Comparison of ENCODE assay signal across 8 cellular contexts in the genomic region with DNA sequence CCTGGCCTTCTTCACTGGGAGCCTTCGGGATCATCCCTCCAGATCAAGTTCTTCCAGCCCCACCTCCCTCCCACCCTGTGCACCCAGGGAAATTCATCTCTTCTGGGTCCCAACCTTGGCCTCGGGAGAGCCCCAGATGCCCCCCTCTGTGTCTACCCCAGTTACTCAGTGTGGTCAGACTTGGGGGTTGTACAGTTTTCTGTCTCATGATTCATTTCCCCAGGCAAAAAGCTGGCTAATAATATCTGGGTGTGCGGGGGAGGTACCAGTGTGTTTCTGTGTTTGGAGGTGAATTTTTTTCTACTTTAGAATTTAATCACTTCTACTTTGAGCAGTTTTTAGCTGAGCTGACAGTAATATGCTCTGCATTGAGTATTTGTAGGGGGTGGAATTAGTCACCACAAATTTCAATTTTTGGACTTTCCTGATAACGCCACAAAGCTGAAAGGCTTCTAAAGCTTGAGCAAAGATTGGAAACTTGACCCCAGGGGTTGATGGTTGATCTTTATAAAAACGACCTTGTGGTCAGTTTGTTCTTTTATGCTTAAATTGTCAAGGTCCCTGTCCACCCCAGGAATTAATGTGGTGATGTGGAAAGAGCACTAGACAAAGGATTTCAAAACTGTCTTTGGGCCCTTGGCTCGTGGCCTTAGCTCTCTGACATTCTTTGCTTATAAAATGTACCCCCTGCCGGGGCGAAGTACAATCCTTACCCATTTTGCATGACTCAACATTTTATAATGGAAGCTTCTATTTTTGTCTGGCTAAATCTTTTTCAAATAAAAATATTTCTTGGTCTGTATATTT.
DNase-seq lines count a peak whose midpoint lies in the region; ATAC-seq and TF ChIP-seq lines count a peak whose summit lies in the region.

No MANE protein-coding gene starts in this region.

- H2AFZ ChIP-seq in hepatocyte, result no peak overlapping the region

- TF ChIP-seq EP300 in Ishikawa (IDR thresholded peaks at IDR 0.05; ENCODE audit: borderline replicate concordance), result no peak

- intact Hi-C loops in cardiac septum (cut with DNase I), result no loop called here
- intact Hi-C loops in lower leg skin (cut with DNase I; ENCODE audit: low total_unique reads), result loop anchor here (10.0 kb wide), 1 partner anchor 402 kb away; no protein-coding TSS in a partner anchor

- H3K36me3 ChIP-seq in hepatocyte (replicated peaks; ENCODE audit: insufficient read depth, low read depth), result no peaks in the 10 kb centered on the region

- peaks cover 61% of the 10 kb centered on the region for H3K4me1 Mint-ChIP-seq in stimulated activated memory B cell treated with anti-CD40 and anti-IgM and Interleukin-4, amounts not matched to agents 10 μg/mL and 1 μg/mL and 100 μg/mL, for 72 hours

- H3K4me3 ChIP-seq in hepatocyte (no peak overlapping the region), lower leg skin (ENCODE audit: low read depth, poor library complexity, severe bottlenecking) (no peak overlapping the region)

- H3K27me3 ChIP-seq in hepatocyte, result no peaks in the 10 kb centered on the region

- H3K36me3 Mint-ChIP-seq in stimulated activated memory B cell treated with anti-CD40 and anti-IgM and Interleukin-4, amounts not matched to agents 10 μg/mL and 1 μg/mL and 100 μg/mL, for 72 hours, result peaks cover 28% of the 10 kb centered on the region

- no peak for TF ChIP-seq POLR2A in lower leg skin (IDR thresholded peaks at IDR 0.05)

- no peaks in the 10 kb centered on the region for H3K27me3 Mint-ChIP-seq in stimulated activated memory B cell treated with anti-CD40 and anti-IgM and Interleukin-4, amounts not matched to agents 10 μg/mL and 1 μg/mL and 100 μg/mL, for 72 hours

- no peaks in the 10 kb centered on the region for H3K9me2 ChIP-seq in hepatocyte (replicated peaks; ENCODE audit: insufficient read depth)

- H4K20me1 ChIP-seq in hepatocyte (ENCODE audit: insufficient read depth, poor library complexity, severe bottlenecking), result no peaks in the 10 kb centered on the region

- H3K4me3 Mint-ChIP-seq in stimulated activated memory B cell treated with anti-CD40 and anti-IgM and Interleukin-4, amounts not matched to agents 10 μg/mL and 1 μg/mL and 100 μg/mL, for 72 hours, result peak overlapping the region; percentile 92

- peak overlapping the region; percentile 95 for H3K27ac Mint-ChIP-seq in stimulated activated memory B cell treated with anti-CD40 and anti-IgM and Interleukin-4, amounts not matched to agents 10 μg/mL and 1 μg/mL and 100 μg/mL, for 72 hours

- H3K4me1 ChIP-seq in hepatocyte (ENCODE audit: insufficient read depth), result peaks cover 39% of the 10 kb centered on the region

- no peak for TF ChIP-seq CTCF in GM10266 (IDR thresholded peaks at IDR 0.05; ENCODE audit: control insufficient read depth, insufficient read depth, low read depth, missing control alignments)
- TF ChIP-seq CTCF in hepatocyte (IDR thresholded peaks at IDR 0.05; ENCODE audit: poor library complexity), result no peak
- TF ChIP-seq CTCF in lower leg skin (IDR thresholded peaks at IDR 0.05), result no peak

- no peak for TF ChIP-seq RAD21 in Ishikawa (IDR thresholded peaks at IDR 0.05; ENCODE audit: low read depth)

- peak; percentile 77 for DNase-seq in GM10266 (ENCODE audit: extremely low spot score)
- peak; percentile 76 to 77 for DNase-seq in activated T-cell treated with anti-CD3 and anti-CD28 coated beads, Interleukin-2, amount 50 U/mL, for 48 hours
- no peak for DNase-seq in hepatocyte (ENCODE audit: low spot score)
- no peak for DNase-seq in cardiac septum (ENCODE audit: low spot score)
- no peak for DNase-seq in lower leg skin (ENCODE audit: low spot score in 2 of 2)

- H3K9me3 Mint-ChIP-seq in stimulated activated memory B cell treated with anti-CD40 and anti-IgM and Interleukin-4, amounts not matched to agents 10 μg/mL and 1 μg/mL and 100 μg/mL, for 72 hours, result no peaks in the 10 kb centered on the region

- peak; percentile 87 for ATAC-seq in GM21786 (IDR thresholded peaks at IDR 0.05; ENCODE audit: unreplicated experiment)
- peak; percentile 92 for ATAC-seq in stimulated activated memory B cell treated with anti-CD40 and anti-IgM and Interleukin-4, amounts not matched to agents 10 μg/mL and 1 μg/mL and 100 μg/mL, for 72 hours

- H3K79me2 ChIP-seq in hepatocyte, result no peaks in the 10 kb centered on the region

- peak overlapping the region; percentile 29 for H3K27ac ChIP-seq in hepatocyte

- 58% methylated on average over 8 of the region's 8 CpGs for WGBS in hepatocyte (ENCODE audit: low lambda C conversion rate, missing lambda C conversion rate)
- WGBS in lower leg skin, 2 donors, result 61 to 67% methylated on average over 8 of the region's 8 CpGs

- H3K9me3 ChIP-seq in hepatocyte (ENCODE audit: low read depth), result no peaks in the 10 kb centered on the region

- H3K4me2 ChIP-seq in hepatocyte, result peak overlapping the region; percentile 20

TF ChIP-seq in Ishikawa, 13 proteins besides CTCF, POLR2A, EP300 and RAD21:
- TF ChIP-seq CEBPB (IDR thresholded peaks at IDR 0.05) (no peak), TCF12 (IDR thresholded peaks at IDR 0.05; ENCODE audit: low read depth) (no peak), USF1 (IDR thresholded peaks at IDR 0.05) (no peak), CREB1 (IDR thresholded peaks at IDR 0.05; ENCODE audit: low read depth) (no peak), YY1 (IDR thresholded peaks at IDR 0.05; ENCODE audit: low read depth) (no peak), NFIC (IDR thresholded peaks at IDR 0.05) (peak; percentile 41), ZBTB7A (IDR thresholded peaks at IDR 0.05; ENCODE audit: low read depth) (no peak), TEAD4 (IDR thresholded peaks at IDR 0.05) (peak; percentile 52; the same call in 1 of the 2 replicates), REST (IDR thresholded peaks at IDR 0.05; ENCODE audit: low read depth) (no peak), TAF1 (IDR thresholded peaks at IDR 0.05; ENCODE audit: low read depth) (no peak), EGR1 (IDR thresholded peaks at IDR 0.05) (no peak), FOXM1 (IDR thresholded peaks at IDR 0.05; ENCODE audit: borderline replicate concordance, low read depth) (no peak)
- TF ChIP-seq, protein P1, sequence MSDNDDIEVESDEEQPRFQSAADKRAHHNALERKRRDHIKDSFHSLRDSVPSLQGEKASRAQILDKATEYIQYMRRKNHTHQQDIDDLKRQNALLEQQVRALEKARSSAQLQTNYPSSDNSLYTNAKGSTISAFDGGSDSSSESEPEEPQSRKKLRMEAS (IDR thresholded peaks at IDR 0.05), result no peak
TF ChIP-seq in Ishikawa: peak in this region for 2.

Comparison
In these comparisons a context has a peak if more than half of its experiments do, and no peak if none do; other contexts are left out.
1. DNase-seq: peak in GM10266 (single experiment) and activated T-cell treated with anti-CD3 and anti-CD28 coated beads, Interleukin-2, amount 50 U/mL, for 48 hours (2 of 2); none in hepatocyte (single experiment), cardiac septum (single experiment) and lower leg skin (0 of 2).